ENCODE assay signal across 9 cellular contexts in genomic region chr2:222423632-222424280, GRCh38. TPM values are rescaled to one million over a fixed set of nuclear protein-coding genes. Genes with fewer than 3 reads are reported as not detected.
DNase-seq lines count a peak whose midpoint lies in the region; ATAC-seq, FAIRE-seq and TF ChIP-seq lines count a peak whose summit lies in the region.
"Had no signal": no experiment of that assay in that cellular context is flagged by ENCODE, and none has a peak within 500 bp of the region (broad histone marks: within the 10 kb centered on the region; RNA-seq: fewer than 3 reads in every experiment).

No MANE protein-coding gene starts in this region.

- H3K4me3 Mint-ChIP-seq in H9 = peak overlapping the region; percentile 67 to 86

- peak; percentile 35 for ATAC-seq in GM18502 (IDR thresholded peaks at IDR 0.05; ENCODE audit: poor library complexity, unreplicated experiment)
- ATAC-seq in GM12878 = peak; percentile 58
- ATAC-seq in aorta (ENCODE audit: low FRiP score) = no peak

- H4K8ac ChIP-seq in H9 (replicated peaks; ENCODE audit: insufficient read length, low read depth, low read length) = no peak overlapping the region

- no peak overlapping the region for H3K18ac ChIP-seq in H9 (ENCODE audit: insufficient read length, low read depth, low read length)

- H3K4ac ChIP-seq in H9 (ENCODE audit: low read depth, low read length) = no peak overlapping the region

- SMC1A ChIA-PET in GM12878 (lab: Charles Lee; ENCODE audit: uncharacterized antibody, unreplicated experiment) = interaction anchor here (0.9 to 6.8 kb wide), 9 partner anchors 9 to 138 kb away, joined by 3 to 40 read pairs (median 16); no protein-coding TSS in a partner anchor

- TF ChIP-seq POLR2A in GM12878 (IDR thresholded peaks at IDR 0.05; ENCODE audit: low read depth, low read length) = peak; percentile 62; the same call in 1 of the 2 replicates

- H3K4me1 Mint-ChIP-seq in H9 = peaks cover 17% of the 10 kb centered on the region in 2 experiments

- H2AFZ ChIP-seq in H9 (ENCODE audit: low read length) (no peak overlapping the region), GM12878 (ENCODE audit: control insufficient read depth, low read depth, low read length) (peak overlapping the region; percentile 77)

- peaks cover 8% of the 10 kb centered on the region for H3K23me2 ChIP-seq in H9 (ENCODE audit: insufficient read length, low read depth, low read length, poor library complexity, severe bottlenecking)

- H4K20me1 ChIP-seq in H9 (ENCODE audit: control insufficient read depth, insufficient read depth, insufficient read length) = peaks cover 2% of the 10 kb centered on the region
- H4K20me1 ChIP-seq in GM12878 (ENCODE audit: control insufficient read depth, insufficient read depth) = no peaks in the 10 kb centered on the region

- intact Hi-C loops in GM12878 (cut with micrococcal nuclease; ENCODE audit: unreplicated experiment) = loop anchor here (1.0 kb wide), 1 partner anchor 105 kb away; no protein-coding TSS in a partner anchor
- intact Hi-C loops in aorta (cut with DNase I) = no loop called here

- peaks cover 91% of the 10 kb centered on the region for H3K27me3 Mint-ChIP-seq in H9 (ENCODE audit: low read depth)

- CTCF ChIA-PET in GM12878 (lab: Yijun Ruan, JAX) = interaction anchor here (0.9 to 5.3 kb wide), 5 partner anchors 9 to 146 kb away, joined by 3 to 33 read pairs (median 6); a partner anchor contains a TSS

- RAD21 ChIA-PET in GM12878 (lab: Charles Lee; ENCODE audit: unreplicated experiment) = interaction anchor here (1.4 to 9.4 kb wide), 5 partner anchors 9 to 138 kb away, joined by 6 to 119 read pairs (median 14); a partner anchor contains a TSS

- H3K27ac ChIP-seq in H9 (ENCODE audit: insufficient read length, low read depth, low read length) (no peak overlapping the region), GM12878 (ENCODE audit: control insufficient read depth, insufficient read depth) (peak overlapping the region; percentile 79), mucosa of rectum (ENCODE audit: low read depth in 2 of 2, low read length in 2 of 2) (peak overlapping the region; percentile 6 to 91), thymus (ENCODE audit: low read depth) (peak overlapping the region; percentile 36), aorta (ENCODE audit: low read depth in 1 of 2, low read length in 2 of 2) (no peak overlapping the region)

- H3K79me2 ChIP-seq in H9 (ENCODE audit: insufficient read depth, low read length) (no peaks in the 10 kb centered on the region), GM12878 (ENCODE audit: control insufficient read depth, insufficient read depth, low read length) (peaks cover 51% of the 10 kb centered on the region)

- TF ChIP-seq EP300 in GM12878 (IDR thresholded peaks at IDR 0.05; ENCODE audit: borderline replicate concordance in 1 of 2, control insufficient read depth in 1 of 2, low read depth in 2 of 2, low read length in 2 of 2) = peak in 1 of 2 experiments; percentile 40; a peak in 1 of 4 replicates

- POLR2A ChIA-PET in GM12878 (lab: Charles Lee) = interaction anchor here (0.7 to 2.1 kb wide), 2 partner anchors 10 to 24 kb away, joined by 3 to 8 read pairs; no protein-coding TSS in a partner anchor

- no peaks in the 10 kb centered on the region for H3K36me3 ChIP-seq in NT2/D1 (ENCODE audit: insufficient read depth, insufficient read length, low read length)
- H3K36me3 ChIP-seq in GM12878 (ENCODE audit: control insufficient read depth in 2 of 2, insufficient read depth in 2 of 2, low read length in 1 of 2) = no peaks in the 10 kb centered on the region
- H3K36me3 ChIP-seq in mucosa of rectum (ENCODE audit: control insufficient read depth in 2 of 2, insufficient read depth in 2 of 2, low read length in 2 of 2) = no peaks in the 10 kb centered on the region
- no peaks in the 10 kb centered on the region for H3K36me3 ChIP-seq in thymus (ENCODE audit: control insufficient read depth, insufficient read depth)
- no peaks in the 10 kb centered on the region for H3K36me3 ChIP-seq in aorta (ENCODE audit: control insufficient read depth in 1 of 2, insufficient read depth in 2 of 2, low read length in 1 of 2)

- no peak overlapping the region for H2BK5ac ChIP-seq in H9 (ENCODE audit: insufficient read length, low read length)

- no peaks in the 10 kb centered on the region; a peak in 1 of 5 replicates for H3K9me3 Mint-ChIP-seq in H9

- no peak overlapping the region for H3K14ac ChIP-seq in H9 (ENCODE audit: insufficient read depth, low read length)

- H4K91ac ChIP-seq in H9 (ENCODE audit: insufficient read length, low read depth, low read length) = no peak overlapping the region

- H2BK15ac ChIP-seq in H9 (ENCODE audit: low read depth, low read length) = no peak overlapping the region

- no TSS peak for BruUV-seq in GM12878 (replicated peaks; lab: Mats Ljungman, UMichigan)

- H3K23ac ChIP-seq in H9 (ENCODE audit: insufficient read length, low read depth, low read length) = no peak overlapping the region

- no peak overlapping the region for H2AK5ac ChIP-seq in H9 (ENCODE audit: insufficient read length, low read length)

- no peaks in the 10 kb centered on the region for H3K36me3 Mint-ChIP-seq in H9 (ENCODE audit: insufficient read depth in 1 of 3, low read depth in 3 of 3)

- TF ChIP-seq CTCF in H9 (conservative IDR thresholded peaks at IDR 0.05) (no peak), GM12878 (IDR thresholded peaks at IDR 0.05 in 2 of 3, conservative IDR thresholded peaks at IDR 0.05 in 1 of 3; ENCODE audit: control insufficient read depth in 2 of 3, extremely low read depth in 1 of 3, insufficient read depth in 1 of 3, low read depth in 3 of 3, low read length in 3 of 3) (no peak)

- H3K4me3 ChIP-seq in NT2/D1 (ENCODE audit: insufficient read length, low read depth) (peak overlapping the region; percentile 67), GM12878 (peak overlapping the region; percentile 73), mucosa of rectum (ENCODE audit: low read length in 2 of 2) (peak overlapping the region; percentile 69 to 85), thymus (ENCODE audit: low read length) (peak overlapping the region; percentile 35), aorta (ENCODE audit: low read length in 2 of 2) (no peak overlapping the region)

- H3K4me1 ChIP-seq in H9 (ENCODE audit: insufficient read depth, low read length) (no peaks in the 10 kb centered on the region), NT2/D1 (ENCODE audit: insufficient read depth, insufficient read length) (peaks cover 3% of the 10 kb centered on the region), GM12878 (ENCODE audit: control insufficient read depth, insufficient read depth, low read length) (peaks cover 29% of the 10 kb centered on the region), mucosa of rectum (ENCODE audit: control insufficient read depth in 2 of 2, insufficient read depth in 2 of 2, low read length in 2 of 2) (peaks cover 20 to 25% of the 10 kb centered on the region in 2 donors), thymus (ENCODE audit: control insufficient read depth, insufficient read depth, low read length) (no peaks in the 10 kb centered on the region), aorta (ENCODE audit: control insufficient read depth in 1 of 2, insufficient read depth in 2 of 2, low read length in 2 of 2) (no peaks in the 10 kb centered on the region)

- H3K27me3 ChIP-seq in H9 (ENCODE audit: insufficient read depth, low read length) (peaks cover 58% of the 10 kb centered on the region), NT2/D1 (ENCODE audit: insufficient read depth, insufficient read length) (peaks cover 72% of the 10 kb centered on the region), GM12878 (replicated peaks in 1 of 2; ENCODE audit: control insufficient read depth in 2 of 2, insufficient read depth in 2 of 2, low read length in 1 of 2) (no peaks in the 10 kb centered on the region), mucosa of rectum (ENCODE audit: control insufficient read depth in 2 of 2, insufficient read depth in 2 of 2, low read length in 2 of 2) (peaks cover 0 to 2% of the 10 kb centered on the region in 2 donors), thymus (ENCODE audit: control insufficient read depth, insufficient read depth) (peaks cover 34% of the 10 kb centered on the region), aorta (ENCODE audit: control insufficient read depth in 1 of 2, insufficient read depth in 2 of 2, low read length in 1 of 2) (peaks cover 0 to 4% of the 10 kb centered on the region in 2 donors)

- TF ChIP-seq RAD21 in GM12878 (IDR thresholded peaks at IDR 0.05; ENCODE audit: insufficient read depth, low read depth, low read length) = no peak

- no peak overlapping the region for H4K5ac ChIP-seq in H9 (ENCODE audit: insufficient read length, low read depth, low read length)

- no peak overlapping the region for H3K27ac Mint-ChIP-seq in H9

- H3T11ph ChIP-seq in H9 (ENCODE audit: low read length) = no peak overlapping the region

- H3K56ac ChIP-seq in H9 (ENCODE audit: insufficient read length, low read depth, low read length) = no peak overlapping the region

- H3K4me2 ChIP-seq in H9 (ENCODE audit: insufficient read depth, insufficient read length, low read length) = peak overlapping the region; percentile 70
- H3K4me2 ChIP-seq in GM12878 (ENCODE audit: control insufficient read depth, insufficient read depth) = peak overlapping the region; percentile 85

- peak; percentile 34 for DNase-seq in H9
- DNase-seq in NT2/D1 (ENCODE audit: low read depth, low spot score) = no peak
- peak; percentile 82 for DNase-seq in GM12878 (ENCODE audit: low read depth, low spot score)
- DNase-seq in SHP77 treated with DMSO at 0.1 percent for 48 hours (lab: John Stamatoyannopoulos, UW) = no peak
- DNase-seq in aorta = no peak

- in situ Hi-C loops in GM12878 (cut with MboI) = no loop called here

- H3K9me3 ChIP-seq in H9 (ENCODE audit: control insufficient read depth, low read depth, low read length) (no peaks in the 10 kb centered on the region), NT2/D1 (ENCODE audit: insufficient read depth, low read length) (no peaks in the 10 kb centered on the region), GM12878 (replicated peaks; ENCODE audit: control insufficient read depth, insufficient read depth, low read length) (no peaks in the 10 kb centered on the region), mucosa of rectum (ENCODE audit: control insufficient read depth in 2 of 2, low read length in 2 of 2) (no peaks in the 10 kb centered on the region), thymus (ENCODE audit: control insufficient read depth) (no peaks in the 10 kb centered on the region), aorta (ENCODE audit: control insufficient read depth, low read length) (peaks cover 2% of the 10 kb centered on the region)

- H2BK120ac ChIP-seq in H9 (ENCODE audit: low read depth, low read length, poor library complexity, severe bottlenecking) = no peak overlapping the region

- no peaks in the 10 kb centered on the region for H3K79me1 ChIP-seq in H9 (ENCODE audit: insufficient read depth, low read depth, low read length, poor library complexity, severe bottlenecking)

- H2BK20ac ChIP-seq in H9 (ENCODE audit: low read depth, low read length, poor library complexity, severe bottlenecking) = no peak overlapping the region

- H3K9ac ChIP-seq in H9 (ENCODE audit: extremely low read depth, insufficient read length, low read length) (no peak overlapping the region), NT2/D1 (ENCODE audit: insufficient read length, low read depth) (no peak overlapping the region), GM12878 (ENCODE audit: control insufficient read depth, insufficient read depth, low read length) (peak overlapping the region; percentile 72), mucosa of rectum (ENCODE audit: low read depth in 1 of 2, low read length in 2 of 2) (peak overlapping the region; percentile 42 to 95)

- WGBS in H9 (ENCODE audit: extremely low coverage, insufficient read length, low lambda C conversion rate) = no CpG with 5 or more reads among the region's 23 CpGs
- 0% methylated on average over 14 of the region's 23 CpGs for WGBS in GM12878 (ENCODE audit: insufficient coverage, insufficient replicate concordance, low lambda C conversion rate, missing lambda C conversion rate)
- 16% methylated on average over 23 of the region's 23 CpGs for WGBS in thymus
- 21 to 33% methylated on average over 23 of the region's 23 CpGs for WGBS in aorta, 2 donors

- H2BK12ac ChIP-seq in H9 (ENCODE audit: insufficient read length, low read depth, low read length) = no peak overlapping the region

- no peak for FAIRE-seq in GM12878 (lab: Jason Lieb, UNC)

RNA-seq across cellular contexts. Expression of gene SGPP2, which starts 0.6 kb away (rescaled TPM):
- total RNA-seq in H9 (2021) = not detected in 2 replicates
- total RNA-seq in GM12878 (2013; cell fraction: nucleolus; rRNA removed) = 57.3 and 60.2 TPM in 2 replicates
- total RNA-seq in GM12878 (2014; rRNA removed) = 12.8 and 14.6 TPM in 2 replicates
- total RNA-seq in GM12878 (2014; rRNA removed; fragmentation: Illumina TruSeq; extraction: Trizol) = 13.4 and 13.6 TPM in 2 replicates
- total RNA-seq in GM12878 (2021) = 19.8 and 20.7 TPM in 2 replicates
- 16.4 TPM for polyA plus RNA-seq in GM12878 (2011; ENCODE audit: low read depth)
- 75.4 and 84.9 TPM in 2 replicates for polyA plus RNA-seq in GM12878 (2011; rRNA removed)
- 85.2 and 107 TPM in 2 replicates for polyA plus RNA-seq in GM12878 (2011; cell fraction: cytosol; rRNA removed)
- polyA plus RNA-seq in GM12878 (2011; cell fraction: nucleus; rRNA removed) = 32.9 and 35.2 TPM in 2 replicates
- 17.6 and 19.0 TPM in 2 replicates for polyA plus RNA-seq in GM12878 (2012)
- 23.8 and 23.9 TPM in 2 replicates for polyA plus RNA-seq in GM12878 (2014; fragmentation: Illumina TruSeq; extraction: Trizol)
- 1 to 10 TPM; 3.5 to 3.7 TPM for polyA plus RNA-seq in GM12878 (2014; fragmentation: Nextera tagmentation; extraction: Ambion mirVana)
- 13.2 and 15.2 TPM in 2 replicates for polyA plus RNA-seq in GM12878 (2014; rRNA removed)
- 1 to 10 TPM; 5.3 to 5.6 TPM for polyA plus RNA-seq in GM12878 (2016; fragmentation: Nextera tagmentation; extraction: Ambion mirVana)
- polyA minus RNA-seq in GM12878 (2011; rRNA and poly(A)+ RNA removed) = 137 and 160 TPM in 2 replicates
- polyA minus RNA-seq in GM12878 (2011; cell fraction: cytosol; rRNA and poly(A)+ RNA removed) = 33.9 and 42.1 TPM in 2 replicates
- 16.9 and 30.0 TPM in 2 replicates for polyA minus RNA-seq in GM12878 (2011; cell fraction: nucleus; rRNA and poly(A)+ RNA removed)
- polyA plus RNA-seq in thymus = 4.4 TPM
- total RNA-seq in aorta = under 1 TPM in 1 of 2 donors, not detected in 1; 0.54 TPM
- polyA plus RNA-seq in aorta = 1 to 10 TPM in 1 of 2 donors, under 1 TPM in 1; 0.10 to 1.6 TPM
- total RNA-seq: skeletal muscle tissue had no signal

Comparison
In these comparisons a context has a peak if more than half of its experiments do, and no peak if none do; other contexts are left out.
1. DNase-seq: peak in H9 (single experiment) and GM12878 (single experiment); none in NT2/D1 (single experiment), SHP77 treated with DMSO at 0.1 percent for 48 hours (single experiment) and aorta (0 of 2).
2. H3K27ac ChIP-seq: peak in GM12878 (single experiment), mucosa of rectum (2 of 2) and thymus (single experiment); none in H9 (single experiment) and aorta (0 of 2).
3. H3K9ac ChIP-seq: peak in GM12878 (single experiment) and mucosa of rectum (2 of 2); none in H9 (single experiment) and NT2/D1 (single experiment).
4. H3K4me3 ChIP-seq: peak in NT2/D1 (single experiment), GM12878 (single experiment), mucosa of rectum (2 of 2) and thymus (single experiment); none in aorta (0 of 2).
5. RNA of gene SGPP2, which starts 0.6 kb away (total RNA-seq): 12.8 to 60.2 TPM in GM12878; 0.54 TPM in aorta and not detected in H9; every median in the first group is over 4 times any median in the second.